20 cellular contexts compared by ENCODE assay signal in genomic region chr12:124345795-124346194, GRCh38. TPM values are rescaled to one million over a fixed set of nuclear protein-coding genes. Genes with fewer than 3 reads are reported as not detected.
"Had no signal": no experiment of that assay in that cellular context is flagged by ENCODE, and none has a peak within 500 bp of the region (broad histone marks: within the 10 kb centered on the region; RNA-seq: fewer than 3 reads in every experiment).

No MANE protein-coding gene starts in this region.

- H3K4me1 Mint-ChIP-seq: activated CD4-positive, alpha-beta T cell treated with anti-CD3 and anti-CD28 coated beads for 36 hours; activated naive CD8-positive, alpha-beta T cell treated with anti-CD3 and anti-CD28 coated beads, Interleukin-2, amount 10 ng/mL, durations not matched to agents 7 days and 5 days; activated T-helper 17 cell treated with anti-CD3 and anti-CD28 coated beads, Interleukin-2, amount 50 U/mL, for 72 hours; mesothelial cell of epicardium; nephron progenitor cell had no signal

- H3K27ac Mint-ChIP-seq: activated CD4-positive, alpha-beta memory T cell treated with anti-CD3 and anti-CD28 coated beads for 36 hours; activated CD4-positive, alpha-beta T cell treated with anti-CD3 and anti-CD28 coated beads for 36 hours; activated naive CD8-positive, alpha-beta T cell treated with anti-CD3 and anti-CD28 coated beads, Interleukin-2, amount 10 ng/mL, durations not matched to agents 7 days and 5 days; activated T-helper 17 cell treated with anti-CD3 and anti-CD28 coated beads, Interleukin-2, amount 50 U/mL, for 72 hours; mesothelial cell of epicardium; nephron progenitor cell had no signal

- H3K4me1 ChIP-seq: spleen had no signal

- H3K9me3 Mint-ChIP-seq: activated CD4-positive, alpha-beta memory T cell treated with anti-CD3 and anti-CD28 coated beads for 36 hours; activated naive CD8-positive, alpha-beta T cell treated with anti-CD3 and anti-CD28 coated beads, Interleukin-2, amount 10 ng/mL, durations not matched to agents 7 days and 5 days; activated T-helper 17 cell treated with anti-CD3 and anti-CD28 coated beads, Interleukin-2, amount 50 U/mL, for 72 hours; mesothelial cell of epicardium; nephron progenitor cell; stimulated activated naive B cell treated with anti-CD40 and anti-IgM and Interleukin-4, amounts not matched to agents 10 μg/mL and 1 μg/mL and 100 μg/mL, for 72 hours had no signal

- H3K27ac ChIP-seq: brain microvascular endothelial cell, coronary artery, spleen, tibial artery had no signal

- H3K27me3 Mint-ChIP-seq: activated CD4-positive, alpha-beta memory T cell treated with anti-CD3 and anti-CD28 coated beads for 36 hours; activated CD4-positive, alpha-beta T cell treated with anti-CD3 and anti-CD28 coated beads for 36 hours; activated naive CD8-positive, alpha-beta T cell treated with anti-CD3 and anti-CD28 coated beads, Interleukin-2, amount 10 ng/mL, durations not matched to agents 7 days and 5 days; activated T-helper 17 cell treated with anti-CD3 and anti-CD28 coated beads, Interleukin-2, amount 50 U/mL, for 72 hours; stimulated activated naive B cell treated with anti-CD40 and anti-IgM and Interleukin-4, amounts not matched to agents 10 μg/mL and 1 μg/mL and 100 μg/mL, for 72 hours had no signal

- H3K4me3 ChIP-seq: coronary artery, spleen, tibial artery had no signal

- DNase-seq: activated CD4-positive, alpha-beta memory T cell treated with anti-CD3 and anti-CD28 coated beads for 36 hours; activated CD4-positive, alpha-beta T cell treated with anti-CD3 and anti-CD28 coated beads for 36 hours; activated naive CD4-positive, alpha-beta T cell; activated naive CD8-positive, alpha-beta T cell treated with anti-CD3 and anti-CD28 coated beads, Interleukin-2, amount 10 ng/mL, durations not matched to agents 7 days and 5 days; activated T-cell treated with anti-CD3 and anti-CD28 coated beads for 4 hours; brain microvascular endothelial cell; central memory CD4-positive, alpha-beta T cell; erythroblast; foreskin melanocyte; nephron progenitor cell; nucleus accumbens; posterior cingulate gyrus; spleen; stimulated activated CD4-positive, alpha-beta T cell treated with anti-CD3 and anti-CD28 coated beads, Interleukin-4, amount 100 ng/mL, for 4 hours; stimulated activated naive B cell treated with anti-CD40 and anti-IgM and Interleukin-4, amounts not matched to agents 10 μg/mL and 1 μg/mL and 100 μg/mL, for 72 hours; tibial artery had no signal

- H3K9me3 ChIP-seq: spleen, tibial artery had no signal

- H3K27me3 ChIP-seq: brain microvascular endothelial cell, spleen, tibial artery had no signal

- H3K4me3 Mint-ChIP-seq: activated CD4-positive, alpha-beta memory T cell treated with anti-CD3 and anti-CD28 coated beads for 36 hours; activated CD4-positive, alpha-beta T cell treated with anti-CD3 and anti-CD28 coated beads for 36 hours; activated naive CD8-positive, alpha-beta T cell treated with anti-CD3 and anti-CD28 coated beads, Interleukin-2, amount 10 ng/mL, durations not matched to agents 7 days and 5 days; activated T-helper 17 cell treated with anti-CD3 and anti-CD28 coated beads, Interleukin-2, amount 50 U/mL, for 72 hours; mesothelial cell of epicardium; nephron progenitor cell; stimulated activated naive B cell treated with anti-CD40 and anti-IgM and Interleukin-4, amounts not matched to agents 10 μg/mL and 1 μg/mL and 100 μg/mL, for 72 hours had no signal

- ATAC-seq: activated CD4-positive, alpha-beta T cell treated with anti-CD3 and anti-CD28 coated beads for 36 hours; activated T-helper 17 cell treated with anti-CD3 and anti-CD28 coated beads, Interleukin-2, amount 50 U/mL, for 72 hours; stimulated activated naive B cell treated with anti-CD40 and anti-IgM and Interleukin-4, amounts not matched to agents 10 μg/mL and 1 μg/mL and 100 μg/mL, for 72 hours had no signal

RNA-seq across cellular contexts. Expression of gene RFLNA, which starts 50.9 kb away (rescaled TPM):
- total RNA-seq: activated CD4-positive, alpha-beta memory T cell treated with anti-CD3 and anti-CD28 coated beads for 36 hours; activated CD4-positive, alpha-beta T cell treated with anti-CD3 and anti-CD28 coated beads for 36 hours; activated naive CD8-positive, alpha-beta T cell treated with anti-CD3 and anti-CD28 coated beads, Interleukin-2, amount 10 ng/mL, durations not matched to agents 7 days and 5 days; activated T-helper 17 cell treated with anti-CD3 and anti-CD28 coated beads, Interleukin-2, amount 50 U/mL, for 72 hours; T-helper 2 cell treated with Interferon-gamma antibody and Interleukin-4, amounts not matched to agents 100 ng/mL and 5 ng/mL, for 36 hours had no signal
